In genomic region chr4:2241003-2241402, GRCh38 we compare ENCODE assay signal across 8 cellular contexts. TPM values are rescaled to one million over a fixed set of nuclear protein-coding genes. Genes with fewer than 3 reads are reported as not detected.
DNase-seq lines count a peak whose midpoint lies in the region; ATAC-seq, FAIRE-seq and TF ChIP-seq lines count a peak whose summit lies in the region.

No MANE protein-coding gene starts in this region.

- DNase-seq in activated naive CD4-positive, alpha-beta T cell treated with Interleukin-2 at 50 U/mL for 16 hours = no peak
- no peak for DNase-seq in ascending aorta (ENCODE audit: low spot score in 2 of 2)
- no peak for DNase-seq in lower lobe of right lung
- DNase-seq in GM12892 (ENCODE audit: insufficient read length) = no peak

- peaks cover 11% of the 10 kb centered on the region for H3K36me3 Mint-ChIP-seq in activated naive CD4-positive, alpha-beta T cell treated with anti-CD3 and anti-CD28 coated beads, Interleukin-2, amount 50 U/mL, for 24 hours

- H3K9me3 ChIP-seq in ascending aorta (no peaks in the 10 kb centered on the region), lower lobe of right lung (no peaks in the 10 kb centered on the region)

- WGBS in urinary bladder = 9% methylated on average over 7 of the region's 7 CpGs

- H3K4me1 ChIP-seq in ascending aorta (peaks cover 6 to 37% of the 10 kb centered on the region in 2 donors), lower lobe of right lung (peaks cover 70% of the 10 kb centered on the region), urinary bladder (ENCODE audit: insufficient read depth) (no peaks in the 10 kb centered on the region)

- ATAC-seq in lower lobe of right lung (no peak), HG03135 (IDR thresholded peaks at IDR 0.05; ENCODE audit: unreplicated experiment) (no peak), HG03521 (IDR thresholded peaks at IDR 0.05; ENCODE audit: unreplicated experiment) (no peak)

- H3K27me3 Mint-ChIP-seq in activated naive CD4-positive, alpha-beta T cell treated with anti-CD3 and anti-CD28 coated beads, Interleukin-2, amount 50 U/mL, for 24 hours = no peaks in the 10 kb centered on the region

- H3K27me3 ChIP-seq in ascending aorta = no peaks in the 10 kb centered on the region
- no peaks in the 10 kb centered on the region for H3K27me3 ChIP-seq in lower lobe of right lung (ENCODE audit: low read depth)

- peak overlapping the region; percentile 65 to 97 for H3K4me3 ChIP-seq in ascending aorta
- peak overlapping the region; percentile 92 for H3K4me3 ChIP-seq in lower lobe of right lung
- peak overlapping the region; percentile 84 for H3K4me3 ChIP-seq in urinary bladder (ENCODE audit: low read depth, low read length)

- no peaks in the 10 kb centered on the region for H3K9me3 Mint-ChIP-seq in activated naive CD4-positive, alpha-beta T cell treated with anti-CD3 and anti-CD28 coated beads, Interleukin-2, amount 50 U/mL, for 24 hours

- no peak overlapping the region for H3K27ac ChIP-seq in ascending aorta
- H3K27ac ChIP-seq in lower lobe of right lung = peak overlapping the region; percentile 87
- no peak overlapping the region for H3K27ac ChIP-seq in urinary bladder (ENCODE audit: low read depth)

- intact Hi-C loops in ascending aorta (cut with DNase I) (loop anchor here (5.0 to 10.0 kb wide), 5 partner anchors 226 to 1714 kb away; partner anchors contain the start of genes FAM193A, GRK4, HTT and HTT-AS), lower lobe of right lung (cut with DNase I) (no loop called here)

- H3K36me3 ChIP-seq in ascending aorta (peaks cover 2 to 6% of the 10 kb centered on the region in 2 donors), lower lobe of right lung (peaks cover 30% of the 10 kb centered on the region), urinary bladder (ENCODE audit: insufficient read depth) (no peaks in the 10 kb centered on the region)

- no peak for TF ChIP-seq POLR2A in GM12892 (IDR thresholded peaks at IDR 0.05; ENCODE audit: low read depth, low read length)

- peak overlapping the region; percentile 91 for H3K4me3 Mint-ChIP-seq in activated naive CD4-positive, alpha-beta T cell treated with anti-CD3 and anti-CD28 coated beads, Interleukin-2, amount 50 U/mL, for 24 hours

- peaks cover 62% of the 10 kb centered on the region for H3K4me1 Mint-ChIP-seq in activated naive CD4-positive, alpha-beta T cell treated with anti-CD3 and anti-CD28 coated beads, Interleukin-2, amount 50 U/mL, for 24 hours

- no peak for TF ChIP-seq CTCF in ascending aorta (IDR thresholded peaks at IDR 0.05)
- TF ChIP-seq CTCF in lower lobe of right lung (IDR thresholded peaks at IDR 0.05) = no peak

- peak overlapping the region; percentile 86 for H3K27ac Mint-ChIP-seq in activated naive CD4-positive, alpha-beta T cell treated with anti-CD3 and anti-CD28 coated beads, Interleukin-2, amount 50 U/mL, for 24 hours

- FAIRE-seq in GM12892 (lab: Jason Lieb, UNC) = no peak

RNA-seq across cellular contexts. Expression of gene HAUS3, which starts 0.9 kb away (rescaled TPM):
- total RNA-seq in ascending aorta = 9.0 TPM
- 12.3 TPM for total RNA-seq in lower lobe of right lung
- 26.6 TPM for total RNA-seq in urinary bladder
- polyA plus RNA-seq in urinary bladder = 8.1 TPM
- polyA plus RNA-seq in GM12892 (2012; ENCODE audit: missing spikeins) = 14.5 TPM

RNA-seq across cellular contexts. Expression of gene POLN, which starts 0.9 kb away (rescaled TPM):
- total RNA-seq in ascending aorta (0.21 TPM), lower lobe of right lung (2.2 TPM), urinary bladder (3.1 TPM)
- 1.0 TPM for polyA plus RNA-seq in urinary bladder
- polyA plus RNA-seq in GM12892 (2012; ENCODE audit: missing spikeins) = 1.5 TPM

RNA-seq across cellular contexts. Expression of gene MXD4, which starts 20.9 kb away (rescaled TPM):
- 83.2 TPM for total RNA-seq in ascending aorta
- 74.3 TPM for total RNA-seq in lower lobe of right lung
- 27.3 TPM for total RNA-seq in urinary bladder
- 55.2 TPM for polyA plus RNA-seq in urinary bladder
- 5.0 TPM for polyA plus RNA-seq in GM12892 (2012; ENCODE audit: missing spikeins)
